Comparison of ENCODE assay signal across 1 cellular context in the genomic region with DNA sequence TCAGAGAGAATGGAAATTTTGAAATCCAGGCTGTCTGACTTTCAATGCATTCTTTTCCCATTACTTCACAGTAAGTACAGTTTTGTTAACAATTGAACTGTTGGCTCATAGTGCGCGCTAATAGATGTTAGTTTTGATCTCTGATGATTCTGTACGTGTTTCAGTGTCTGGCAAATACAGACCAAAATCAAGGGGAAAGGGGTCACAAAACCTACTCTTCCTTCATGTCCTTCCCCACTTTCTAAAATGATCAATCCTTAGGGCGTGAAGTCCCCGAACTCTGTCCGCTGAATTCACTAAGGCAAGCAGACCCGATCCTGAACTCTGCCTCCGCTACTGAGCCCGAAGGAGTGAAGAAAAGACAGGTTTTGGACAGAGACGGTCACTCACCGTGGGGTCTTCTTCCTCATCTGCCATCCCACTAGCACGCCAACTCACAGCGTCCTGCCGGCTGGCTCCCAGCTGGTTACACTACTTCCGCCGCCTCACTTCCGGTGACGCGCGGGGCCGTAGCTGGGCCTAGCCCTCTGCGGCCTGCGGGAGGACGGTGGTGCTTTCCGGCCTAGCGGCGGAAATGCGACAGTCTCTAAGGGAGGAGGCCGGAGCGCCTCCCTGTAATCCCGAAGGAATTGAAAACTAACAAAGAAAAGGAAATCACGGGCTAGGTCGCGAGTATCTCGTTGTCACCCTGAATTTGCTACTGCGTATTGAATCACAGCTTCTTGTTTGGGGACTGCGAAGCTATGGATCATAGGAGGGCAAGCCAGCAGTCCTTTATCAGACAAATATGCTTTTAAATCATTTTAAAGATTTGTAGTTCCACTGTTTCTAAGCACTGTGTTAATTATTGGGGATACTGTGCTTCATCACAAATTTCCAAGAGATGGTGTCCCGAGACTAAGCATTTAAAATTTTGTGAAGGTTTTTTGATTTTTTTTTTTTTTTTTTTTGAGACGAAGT.
TF ChIP-seq lines count a peak whose summit lies in the region.

A gene with protein sequence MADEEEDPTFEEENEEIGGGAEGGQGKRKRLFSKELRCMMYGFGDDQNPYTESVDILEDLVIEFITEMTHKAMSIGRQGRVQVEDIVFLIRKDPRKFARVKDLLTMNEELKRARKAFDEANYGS (minus strand): TSS at position 473 of the 960 bp plus-strand sequence. CDS start 56 bp downstream, at position 417.

TF ChIP-seq in HepG2, 621 proteins besides CTCF, POLR2A, EP300 and RAD21 (continued from another document and continues in another):
- TF ChIP-seq GTF3A (CRISPR knock-in tag; conservative IDR thresholded peaks at IDR 0.05): peak; percentile 29; the same call in 1 of the 2 replicates
- TF ChIP-seq HDAC2 (CRISPR knock-in tag; IDR thresholded peaks at IDR 0.05): peak; percentile 85
- no peak for TF ChIP-seq SRSF4 (IDR thresholded peaks at IDR 0.05; ENCODE audit: low read depth, low read length, poor library complexity, severe bottlenecking)
- TF ChIP-seq, protein P1, sequence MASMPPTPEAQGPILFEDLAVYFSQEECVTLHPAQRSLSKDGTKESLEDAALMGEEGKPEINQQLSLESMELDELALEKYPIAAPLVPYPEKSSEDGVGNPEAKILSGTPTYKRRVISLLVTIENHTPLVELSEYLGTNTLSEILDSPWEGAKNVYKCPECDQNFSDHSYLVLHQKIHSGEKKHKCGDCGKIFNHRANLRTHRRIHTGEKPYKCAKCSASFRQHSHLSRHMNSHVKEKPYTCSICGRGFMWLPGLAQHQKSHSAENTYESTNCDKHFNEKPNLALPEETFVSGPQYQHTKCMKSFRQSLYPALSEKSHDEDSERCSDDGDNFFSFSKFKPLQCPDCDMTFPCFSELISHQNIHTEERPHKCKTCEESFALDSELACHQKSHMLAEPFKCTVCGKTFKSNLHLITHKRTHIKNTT (CRISPR knock-in tag; IDR thresholded peaks at IDR 0.05): no peak
- no peak for TF ChIP-seq JUNB (CRISPR knock-in tag; IDR thresholded peaks at IDR 0.05; ENCODE audit: borderline replicate concordance)
- TF ChIP-seq PLRG1 (conservative IDR thresholded peaks at IDR 0.05): no peak
- no peak for TF ChIP-seq ZNF678 (CRISPR knock-in tag; IDR thresholded peaks at IDR 0.05)
- no peak for TF ChIP-seq HOXA5 (CRISPR knock-in tag; IDR thresholded peaks at IDR 0.05)
- TF ChIP-seq ZNF446 (CRISPR knock-in tag; IDR thresholded peaks at IDR 0.05): no peak
- TF ChIP-seq ZNF17 (CRISPR knock-in tag; IDR thresholded peaks at IDR 0.05): no peak
- peak; percentile 91 for TF ChIP-seq ELF1 (CRISPR knock-in tag; IDR thresholded peaks at IDR 0.05)
- TF ChIP-seq AKAP8 (CRISPR knock-in tag; IDR thresholded peaks at IDR 0.05): no peak
- peak; percentile 85 for TF ChIP-seq TARDBP (CRISPR knock-in tag; IDR thresholded peaks at IDR 0.05)
- TF ChIP-seq, protein P2, sequence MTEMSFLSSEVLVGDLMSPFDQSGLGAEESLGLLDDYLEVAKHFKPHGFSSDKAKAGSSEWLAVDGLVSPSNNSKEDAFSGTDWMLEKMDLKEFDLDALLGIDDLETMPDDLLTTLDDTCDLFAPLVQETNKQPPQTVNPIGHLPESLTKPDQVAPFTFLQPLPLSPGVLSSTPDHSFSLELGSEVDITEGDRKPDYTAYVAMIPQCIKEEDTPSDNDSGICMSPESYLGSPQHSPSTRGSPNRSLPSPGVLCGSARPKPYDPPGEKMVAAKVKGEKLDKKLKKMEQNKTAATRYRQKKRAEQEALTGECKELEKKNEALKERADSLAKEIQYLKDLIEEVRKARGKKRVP (CRISPR knock-in tag; IDR thresholded peaks at IDR 0.05): 0 out of 4 replicates have a peak, but pooled peaks of 1 of the 2 experiments have one; percentile 8
- TF ChIP-seq ARNT2 (CRISPR knock-in tag; IDR thresholded peaks at IDR 0.05; ENCODE audit: low read depth): no peak
- TF ChIP-seq ZNF564 (CRISPR knock-in tag; IDR thresholded peaks at IDR 0.05): no peak
- no peak for TF ChIP-seq ZNF253 (CRISPR knock-in tag; IDR thresholded peaks at IDR 0.05; ENCODE audit: borderline replicate concordance)
- peak; percentile 59; the same call in 1 of the 2 replicates for TF ChIP-seq ZNF274 (CRISPR knock-in tag; IDR thresholded peaks at IDR 0.05)
- TF ChIP-seq NR3C1 (CRISPR knock-in tag; IDR thresholded peaks at IDR 0.05): no peak
- TF ChIP-seq MYNN (CRISPR knock-in tag; IDR thresholded peaks at IDR 0.05; ENCODE audit: low read depth): no peak
- 0 out of 2 replicates have a peak, but pooled peaks have one; percentile 73 for TF ChIP-seq KDM3A (CRISPR knock-in tag; IDR thresholded peaks at IDR 0.05; ENCODE audit: low read depth)
- 0 out of 2 replicates have a peak, but pooled peaks have one; percentile 23 for TF ChIP-seq ARID2 (CRISPR knock-in tag; IDR thresholded peaks at IDR 0.05; ENCODE audit: borderline replicate concordance)
- TF ChIP-seq, protein P3, sequence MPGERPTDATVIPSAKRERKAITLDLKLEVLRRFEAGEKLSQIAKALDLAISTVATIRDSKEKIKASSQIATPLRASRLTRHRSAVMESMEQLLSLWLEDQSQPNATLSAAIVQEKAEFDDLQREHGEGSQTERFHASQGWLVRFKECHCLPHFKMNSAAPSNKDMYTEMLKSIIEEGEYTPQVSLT (CRISPR knock-in tag; IDR thresholded peaks at IDR 0.05; ENCODE audit: borderline replicate concordance, low read depth): no peak
- TF ChIP-seq ZNF510 (CRISPR knock-in tag; IDR thresholded peaks at IDR 0.05; ENCODE audit: low read depth): 0 out of 2 replicates have a peak, but pooled peaks have one; percentile 68
- TF ChIP-seq ATF7 (IDR thresholded peaks at IDR 0.05): no peak
- no peak for TF ChIP-seq ATF7 (CRISPR knock-in tag; IDR thresholded peaks at IDR 0.05)
- TF ChIP-seq NAIF1 (CRISPR knock-in tag; IDR thresholded peaks at IDR 0.05; ENCODE audit: borderline replicate concordance): 0 out of 2 replicates have a peak, but pooled peaks have one; percentile 69
- 0 out of 2 replicates have a peak, but pooled peaks have one; percentile 26 for TF ChIP-seq RNF2 (conservative IDR thresholded peaks at IDR 0.05; ENCODE audit: low read depth)
- TF ChIP-seq DPF2 (CRISPR knock-in tag; IDR thresholded peaks at IDR 0.05; ENCODE audit: borderline replicate concordance, low read depth): no peak
- TF ChIP-seq BORCS8-MEF2B (CRISPR knock-in tag; IDR thresholded peaks at IDR 0.05): peak; percentile 82; the same call in 1 of the 2 replicates
- TF ChIP-seq ZFY (CRISPR knock-in tag; IDR thresholded peaks at IDR 0.05): peak; percentile 99
- no peak for TF ChIP-seq ZNF724P (CRISPR knock-in tag; IDR thresholded peaks at IDR 0.05; ENCODE audit: borderline replicate concordance)
- TF ChIP-seq ZNF75D (CRISPR knock-in tag; IDR thresholded peaks at IDR 0.05; ENCODE audit: borderline replicate concordance): no peak
- no peak for TF ChIP-seq NFE2 (CRISPR knock-in tag; IDR thresholded peaks at IDR 0.05)
- TF ChIP-seq, protein P4, sequence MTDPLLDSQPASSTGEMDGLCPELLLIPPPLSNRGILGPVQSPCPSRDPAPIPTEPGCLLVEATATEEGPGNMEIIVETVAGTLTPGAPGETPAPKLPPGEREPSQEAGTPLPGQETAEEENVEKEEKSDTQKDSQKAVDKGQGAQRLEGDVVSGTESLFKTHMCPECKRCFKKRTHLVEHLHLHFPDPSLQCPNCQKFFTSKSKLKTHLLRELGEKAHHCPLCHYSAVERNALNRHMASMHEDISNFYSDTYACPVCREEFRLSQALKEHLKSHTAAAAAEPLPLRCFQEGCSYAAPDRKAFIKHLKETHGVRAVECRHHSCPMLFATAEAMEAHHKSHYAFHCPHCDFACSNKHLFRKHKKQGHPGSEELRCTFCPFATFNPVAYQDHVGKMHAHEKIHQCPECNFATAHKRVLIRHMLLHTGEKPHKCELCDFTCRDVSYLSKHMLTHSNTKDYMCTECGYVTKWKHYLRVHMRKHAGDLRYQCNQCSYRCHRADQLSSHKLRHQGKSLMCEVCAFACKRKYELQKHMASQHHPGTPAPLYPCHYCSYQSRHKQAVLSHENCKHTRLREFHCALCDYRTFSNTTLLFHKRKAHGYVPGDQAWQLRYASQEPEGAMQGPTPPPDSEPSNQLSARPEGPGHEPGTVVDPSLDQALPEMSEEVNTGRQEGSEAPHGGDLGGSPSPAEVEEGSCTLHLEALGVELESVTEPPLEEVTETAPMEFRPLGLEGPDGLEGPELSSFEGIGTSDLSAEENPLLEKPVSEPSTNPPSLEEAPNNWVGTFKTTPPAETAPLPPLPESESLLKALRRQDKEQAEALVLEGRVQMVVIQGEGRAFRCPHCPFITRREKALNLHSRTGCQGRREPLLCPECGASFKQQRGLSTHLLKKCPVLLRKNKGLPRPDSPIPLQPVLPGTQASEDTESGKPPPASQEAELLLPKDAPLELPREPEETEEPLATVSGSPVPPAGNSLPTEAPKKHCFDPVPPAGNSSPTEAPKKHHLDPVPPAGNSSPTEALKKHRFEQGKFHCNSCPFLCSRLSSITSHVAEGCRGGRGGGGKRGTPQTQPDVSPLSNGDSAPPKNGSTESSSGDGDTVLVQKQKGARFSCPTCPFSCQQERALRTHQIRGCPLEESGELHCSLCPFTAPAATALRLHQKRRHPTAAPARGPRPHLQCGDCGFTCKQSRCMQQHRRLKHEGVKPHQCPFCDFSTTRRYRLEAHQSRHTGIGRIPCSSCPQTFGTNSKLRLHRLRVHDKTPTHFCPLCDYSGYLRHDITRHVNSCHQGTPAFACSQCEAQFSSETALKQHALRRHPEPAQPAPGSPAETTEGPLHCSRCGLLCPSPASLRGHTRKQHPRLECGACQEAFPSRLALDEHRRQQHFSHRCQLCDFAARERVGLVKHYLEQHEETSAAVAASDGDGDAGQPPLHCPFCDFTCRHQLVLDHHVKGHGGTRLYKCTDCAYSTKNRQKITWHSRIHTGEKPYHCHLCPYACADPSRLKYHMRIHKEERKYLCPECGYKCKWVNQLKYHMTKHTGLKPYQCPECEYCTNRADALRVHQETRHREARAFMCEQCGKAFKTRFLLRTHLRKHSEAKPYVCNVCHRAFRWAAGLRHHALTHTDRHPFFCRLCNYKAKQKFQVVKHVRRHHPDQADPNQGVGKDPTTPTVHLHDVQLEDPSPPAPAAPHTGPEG (CRISPR knock-in tag; IDR thresholded peaks at IDR 0.05): no peak
- TF ChIP-seq, protein P5, sequence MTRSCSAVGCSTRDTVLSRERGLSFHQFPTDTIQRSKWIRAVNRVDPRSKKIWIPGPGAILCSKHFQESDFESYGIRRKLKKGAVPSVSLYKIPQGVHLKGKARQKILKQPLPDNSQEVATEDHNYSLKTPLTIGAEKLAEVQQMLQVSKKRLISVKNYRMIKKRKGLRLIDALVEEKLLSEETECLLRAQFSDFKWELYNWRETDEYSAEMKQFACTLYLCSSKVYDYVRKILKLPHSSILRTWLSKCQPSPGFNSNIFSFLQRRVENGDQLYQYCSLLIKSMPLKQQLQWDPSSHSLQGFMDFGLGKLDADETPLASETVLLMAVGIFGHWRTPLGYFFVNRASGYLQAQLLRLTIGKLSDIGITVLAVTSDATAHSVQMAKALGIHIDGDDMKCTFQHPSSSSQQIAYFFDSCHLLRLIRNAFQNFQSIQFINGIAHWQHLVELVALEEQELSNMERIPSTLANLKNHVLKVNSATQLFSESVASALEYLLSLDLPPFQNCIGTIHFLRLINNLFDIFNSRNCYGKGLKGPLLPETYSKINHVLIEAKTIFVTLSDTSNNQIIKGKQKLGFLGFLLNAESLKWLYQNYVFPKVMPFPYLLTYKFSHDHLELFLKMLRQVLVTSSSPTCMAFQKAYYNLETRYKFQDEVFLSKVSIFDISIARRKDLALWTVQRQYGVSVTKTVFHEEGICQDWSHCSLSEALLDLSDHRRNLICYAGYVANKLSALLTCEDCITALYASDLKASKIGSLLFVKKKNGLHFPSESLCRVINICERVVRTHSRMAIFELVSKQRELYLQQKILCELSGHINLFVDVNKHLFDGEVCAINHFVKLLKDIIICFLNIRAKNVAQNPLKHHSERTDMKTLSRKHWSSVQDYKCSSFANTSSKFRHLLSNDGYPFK (CRISPR knock-in tag; IDR thresholded peaks at IDR 0.05; ENCODE audit: borderline replicate concordance): peak; percentile 82; the same call in 1 of the 2 replicates
- peak; percentile 94; the same call in 1 of the 2 replicates for TF ChIP-seq ZNF607 (CRISPR knock-in tag; IDR thresholded peaks at IDR 0.05; ENCODE audit: borderline replicate concordance)
- no peak for TF ChIP-seq MBD4 (IDR thresholded peaks at IDR 0.05; ENCODE audit: borderline replicate concordance, low read length)
- TF ChIP-seq ZMYM3 (CRISPR knock-in tag; IDR thresholded peaks at IDR 0.05): peak; percentile 36; the same call in 1 of the 2 replicates
- TF ChIP-seq, protein P6, sequence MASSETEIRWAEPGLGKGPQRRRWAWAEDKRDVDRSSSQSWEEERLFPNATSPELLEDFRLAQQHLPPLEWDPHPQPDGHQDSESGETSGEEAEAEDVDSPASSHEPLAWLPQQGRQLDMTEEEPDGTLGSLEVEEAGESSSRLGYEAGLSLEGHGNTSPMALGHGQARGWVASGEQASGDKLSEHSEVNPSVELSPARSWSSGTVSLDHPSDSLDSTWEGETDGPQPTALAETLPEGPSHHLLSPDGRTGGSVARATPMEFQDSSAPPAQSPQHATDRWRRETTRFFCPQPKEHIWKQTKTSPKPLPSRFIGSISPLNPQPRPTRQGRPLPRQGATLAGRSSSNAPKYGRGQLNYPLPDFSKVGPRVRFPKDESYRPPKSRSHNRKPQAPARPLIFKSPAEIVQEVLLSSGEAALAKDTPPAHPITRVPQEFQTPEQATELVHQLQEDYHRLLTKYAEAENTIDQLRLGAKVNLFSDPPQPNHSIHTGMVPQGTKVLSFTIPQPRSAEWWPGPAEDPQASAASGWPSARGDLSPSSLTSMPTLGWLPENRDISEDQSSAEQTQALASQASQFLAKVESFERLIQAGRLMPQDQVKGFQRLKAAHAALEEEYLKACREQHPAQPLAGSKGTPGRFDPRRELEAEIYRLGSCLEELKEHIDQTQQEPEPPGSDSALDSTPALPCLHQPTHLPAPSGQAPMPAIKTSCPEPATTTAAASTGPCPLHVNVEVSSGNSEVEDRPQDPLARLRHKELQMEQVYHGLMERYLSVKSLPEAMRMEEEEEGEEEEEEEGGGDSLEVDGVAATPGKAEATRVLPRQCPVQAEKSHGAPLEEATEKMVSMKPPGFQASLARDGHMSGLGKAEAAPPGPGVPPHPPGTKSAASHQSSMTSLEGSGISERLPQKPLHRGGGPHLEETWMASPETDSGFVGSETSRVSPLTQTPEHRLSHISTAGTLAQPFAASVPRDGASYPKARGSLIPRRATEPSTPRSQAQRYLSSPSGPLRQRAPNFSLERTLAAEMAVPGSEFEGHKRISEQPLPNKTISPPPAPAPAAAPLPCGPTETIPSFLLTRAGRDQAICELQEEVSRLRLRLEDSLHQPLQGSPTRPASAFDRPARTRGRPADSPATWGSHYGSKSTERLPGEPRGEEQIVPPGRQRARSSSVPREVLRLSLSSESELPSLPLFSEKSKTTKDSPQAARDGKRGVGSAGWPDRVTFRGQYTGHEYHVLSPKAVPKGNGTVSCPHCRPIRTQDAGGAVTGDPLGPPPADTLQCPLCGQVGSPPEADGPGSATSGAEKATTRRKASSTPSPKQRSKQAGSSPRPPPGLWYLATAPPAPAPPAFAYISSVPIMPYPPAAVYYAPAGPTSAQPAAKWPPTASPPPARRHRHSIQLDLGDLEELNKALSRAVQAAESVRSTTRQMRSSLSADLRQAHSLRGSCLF (CRISPR knock-in tag; IDR thresholded peaks at IDR 0.05; ENCODE audit: borderline replicate concordance): no peak
- TF ChIP-seq, protein P7, sequence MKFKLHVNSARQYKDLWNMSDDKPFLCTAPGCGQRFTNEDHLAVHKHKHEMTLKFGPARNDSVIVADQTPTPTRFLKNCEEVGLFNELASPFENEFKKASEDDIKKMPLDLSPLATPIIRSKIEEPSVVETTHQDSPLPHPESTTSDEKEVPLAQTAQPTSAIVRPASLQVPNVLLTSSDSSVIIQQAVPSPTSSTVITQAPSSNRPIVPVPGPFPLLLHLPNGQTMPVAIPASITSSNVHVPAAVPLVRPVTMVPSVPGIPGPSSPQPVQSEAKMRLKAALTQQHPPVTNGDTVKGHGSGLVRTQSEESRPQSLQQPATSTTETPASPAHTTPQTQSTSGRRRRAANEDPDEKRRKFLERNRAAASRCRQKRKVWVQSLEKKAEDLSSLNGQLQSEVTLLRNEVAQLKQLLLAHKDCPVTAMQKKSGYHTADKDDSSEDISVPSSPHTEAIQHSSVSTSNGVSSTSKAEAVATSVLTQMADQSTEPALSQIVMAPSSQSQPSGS (CRISPR knock-in tag; IDR thresholded peaks at IDR 0.05): peak; percentile 73; the same call in 1 of the 2 replicates
